In the genomic region with DNA sequence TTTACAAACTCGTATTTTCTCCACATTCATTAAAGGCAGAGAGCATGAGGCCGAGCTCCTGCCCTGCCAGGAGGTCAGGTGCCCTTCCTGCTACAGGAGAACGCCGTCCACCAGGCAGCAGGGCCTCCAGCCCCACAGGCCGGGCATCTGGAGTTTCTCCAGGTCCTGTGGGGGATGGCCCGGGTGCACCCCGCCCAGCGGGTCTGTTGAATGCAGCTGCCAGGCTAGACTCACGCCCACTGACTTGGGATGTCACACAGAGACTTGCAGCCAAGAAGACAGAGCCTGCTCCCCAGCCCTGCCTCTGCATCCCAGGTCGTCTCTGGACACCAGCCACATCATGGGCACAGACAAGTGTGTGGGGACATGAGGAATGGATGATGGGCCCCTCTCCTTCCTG, we compare ENCODE assay signal across 22 cellular contexts.
DNase-seq lines count a peak whose midpoint lies in the region; ATAC-seq, FAIRE-seq and TF ChIP-seq lines count a peak whose summit lies in the region.
"Had no signal": no experiment of that assay in that cellular context is flagged by ENCODE, and none has a peak within 500 bp of the region (broad histone marks: within the 10 kb centered on the region; RNA-seq: fewer than 3 reads in every experiment).

No MANE protein-coding gene starts in this region.

- no peaks in the 10 kb centered on the region for H3K79me2 ChIP-seq in HepG2 (ENCODE audit: insufficient read depth, low read length)

- H3K4me3 ChIP-seq in HepG2 (replicated peaks in 1 of 3; ENCODE audit: insufficient read depth in 1 of 3, low read depth in 2 of 3, low read length in 3 of 3) (no peak overlapping the region), skeletal muscle satellite cell (ENCODE audit: low read length) (no peak overlapping the region)
- H3K4me3 ChIP-seq: MG63 had no signal

- H3K9me3 ChIP-seq in HepG2 (ENCODE audit: low read length) (no peaks in the 10 kb centered on the region), skeletal muscle satellite cell (replicated peaks; ENCODE audit: low read length) (no peaks in the 10 kb centered on the region)
- H3K9me3 ChIP-seq: Caco-2, MG63 had no signal

- H3K36me3 ChIP-seq in HepG2 (replicated peaks in 1 of 2; ENCODE audit: control insufficient read depth in 1 of 2, insufficient read depth in 2 of 2, low read length in 2 of 2) (no peaks in the 10 kb centered on the region), skeletal muscle satellite cell (ENCODE audit: insufficient read depth, low read length) (no peaks in the 10 kb centered on the region)
- H3K36me3 ChIP-seq: MG63 had no signal

- BruUV-seq in HepG2 (replicated peaks; lab: Mats Ljungman, UMichigan), result no TSS peak

- H3K4me1 Mint-ChIP-seq in stimulated activated naive CD8-positive, alpha-beta T cell treated with anti-CD3 and anti-CD28 coated beads, Interleukin-15, amount 100 ng/mL, for 72 hours, result no peaks in the 10 kb centered on the region
- H3K4me1 Mint-ChIP-seq: CD4-positive, alpha-beta memory T cell; T-cell had no signal

- ATAC-seq in left cardiac atrium (no peak), left ventricle myocardium superior (no peak), HepG2 (no peak)
- ATAC-seq in stimulated activated naive CD8-positive, alpha-beta T cell treated with anti-CD3 and anti-CD28 coated beads, Interleukin-15, amount 100 ng/mL, for 72 hours, result no peak
- ATAC-seq: Panc1 had no signal

- CTCF ChIA-PET in HepG2 (lab: Yijun Ruan, JAX; ENCODE audit: low intra/inter-chr PET ratio, low total read pairs), result no interaction called here

- intact Hi-C loops in left cardiac atrium (cut with DNase I) (loop anchor here in 1 of 2 donors (10.0 kb wide), 1 partner anchor 46 kb away; no protein-coding TSS in a partner anchor), left ventricle myocardium superior (cut with micrococcal nuclease) (no loop called here), HepG2 (cut with micrococcal nuclease; ENCODE audit: unreplicated experiment) (no loop called here)

- H3K4me1 ChIP-seq in HepG2 (ENCODE audit: insufficient read depth, low read length), result no peaks in the 10 kb centered on the region
- H3K4me1 ChIP-seq in skeletal muscle satellite cell (ENCODE audit: control insufficient read depth, insufficient read depth, low read length), result peaks cover 23% of the 10 kb centered on the region
- H3K4me1 ChIP-seq: Caco-2 had no signal

- peaks cover 5% of the 10 kb centered on the region; the same call in 1 of the 2 replicates for H4K20me1 ChIP-seq in HepG2 (ENCODE audit: insufficient read depth, low read length)

- no peak for FAIRE-seq in HepG2 (lab: Jason Lieb, UNC)
- FAIRE-seq: GM19239, H54 had no signal

- no peak overlapping the region for H3K27ac ChIP-seq in HepG2 (ENCODE audit: extremely low read length, insufficient read depth, low read length)

- no peak overlapping the region for H3K4me3 Mint-ChIP-seq in stimulated activated naive CD8-positive, alpha-beta T cell treated with anti-CD3 and anti-CD28 coated beads, Interleukin-15, amount 100 ng/mL, for 72 hours
- H3K4me3 Mint-ChIP-seq: CD4-positive, alpha-beta memory T cell; T-cell had no signal

- TF ChIP-seq POLR2A in HepG2 (IDR thresholded peaks at IDR 0.05; ENCODE audit: insufficient read depth in 1 of 2, low read depth in 2 of 2, low read length in 2 of 2), result no peak

- H3K27me3 ChIP-seq in HepG2 (ENCODE audit: control insufficient read depth in 1 of 2, insufficient read depth in 2 of 2, low read length in 2 of 2) (peaks cover 42 to 75% of the 10 kb centered on the region in 2 experiments; a peak in 4 of 5 replicates), skeletal muscle satellite cell (ENCODE audit: control insufficient read depth, insufficient read depth, low read length) (no peaks in the 10 kb centered on the region)

- DNase-seq in left cardiac atrium, result peak; percentile 10
- DNase-seq in left ventricle myocardium superior, result no peak
- DNase-seq in RPMI8226, result peak; percentile 59
- no peak for DNase-seq in HepG2 (ENCODE audit: low spot score)
- DNase-seq in stimulated activated naive CD8-positive, alpha-beta T cell treated with anti-CD3 and anti-CD28 coated beads, Interleukin-15, amount 100 ng/mL, for 72 hours, result no peak
- DNase-seq in central memory CD4-positive, alpha-beta T cell, result no peak
- no peak for DNase-seq in cerebellar nuclear complex (lab: John Stamatoyannopoulos, UW)
- DNase-seq: Caco-2; CD4-positive, alpha-beta memory T cell; GDM1; MG63; NCI-H1092; NCI-H1436; NCI-H1930; NCI-H226; NCI-H510A treated with DMSO at 0.1 percent for 48 hours; NCI-H774; T-cell had no signal

- H3K9ac ChIP-seq in HepG2 (ENCODE audit: insufficient read depth, low read depth, low read length), result no peak overlapping the region
- no peak overlapping the region for H3K9ac ChIP-seq in skeletal muscle satellite cell (ENCODE audit: low read depth, low read length)

- TF ChIP-seq EP300 in HepG2 (IDR thresholded peaks at IDR 0.05; ENCODE audit: low read depth in 2 of 2, low read length in 2 of 2) (no peak), HepG2 (CRISPR knock-in tag; IDR thresholded peaks at IDR 0.05; ENCODE audit: borderline replicate concordance) (no peak)

- in situ Hi-C loops in HepG2 (cut with HindIII; ENCODE audit: extremely low pct_ligation_motif_present, low pct_unique_long_range_greater_than_20kb), result no loop called here

- no peaks in the 10 kb centered on the region for H3K27me3 Mint-ChIP-seq in stimulated activated naive CD8-positive, alpha-beta T cell treated with anti-CD3 and anti-CD28 coated beads, Interleukin-15, amount 100 ng/mL, for 72 hours
- H3K27me3 Mint-ChIP-seq: T-cell had no signal

- H3K27ac Mint-ChIP-seq in stimulated activated naive CD8-positive, alpha-beta T cell treated with anti-CD3 and anti-CD28 coated beads, Interleukin-15, amount 100 ng/mL, for 72 hours, result no peak overlapping the region
- H3K27ac Mint-ChIP-seq: CD4-positive, alpha-beta memory T cell; T-cell had no signal

- no peak for TF ChIP-seq RAD21 in HepG2 (CRISPR knock-in tag; IDR thresholded peaks at IDR 0.05)

- H3K9me3 Mint-ChIP-seq in stimulated activated naive CD8-positive, alpha-beta T cell treated with anti-CD3 and anti-CD28 coated beads, Interleukin-15, amount 100 ng/mL, for 72 hours, result peaks cover 0 to 5% of the 10 kb centered on the region in 2 donors

- 3% methylated on average over 10 of the region's 10 CpGs for WGBS in HepG2 (ENCODE audit: low lambda C conversion rate)

- no peak for TF ChIP-seq CTCF in HepG2 (CRISPR knock-in tag; IDR thresholded peaks at IDR 0.05)

- H2AFZ ChIP-seq in HepG2 (ENCODE audit: low read length), result no peak overlapping the region

- POLR2A ChIA-PET in HepG2 (lab: Yijun Ruan, JAX), result no interaction called here

- H3K4me2 ChIP-seq in HepG2 (ENCODE audit: low read depth, low read length), result no peak overlapping the region
- H3K4me2 ChIP-seq in skeletal muscle satellite cell (ENCODE audit: low read length), result peak overlapping the region; percentile 17

TF ChIP-seq in HepG2, 621 proteins besides CTCF, POLR2A, EP300 and RAD21:
- TF ChIP-seq EZH2 (conservative IDR thresholded peaks at IDR 0.05; ENCODE audit: low read depth, low read length) (peak; percentile 78; the same call in 1 of the 2 replicates), IKZF4 (CRISPR knock-in tag; IDR thresholded peaks at IDR 0.05; ENCODE audit: borderline replicate concordance, low read depth, not compliant biosample characterization) (no peak), PHF20 (CRISPR knock-in tag; IDR thresholded peaks at IDR 0.05) (no peak)
- TF ChIP-seq, protein P1, sequence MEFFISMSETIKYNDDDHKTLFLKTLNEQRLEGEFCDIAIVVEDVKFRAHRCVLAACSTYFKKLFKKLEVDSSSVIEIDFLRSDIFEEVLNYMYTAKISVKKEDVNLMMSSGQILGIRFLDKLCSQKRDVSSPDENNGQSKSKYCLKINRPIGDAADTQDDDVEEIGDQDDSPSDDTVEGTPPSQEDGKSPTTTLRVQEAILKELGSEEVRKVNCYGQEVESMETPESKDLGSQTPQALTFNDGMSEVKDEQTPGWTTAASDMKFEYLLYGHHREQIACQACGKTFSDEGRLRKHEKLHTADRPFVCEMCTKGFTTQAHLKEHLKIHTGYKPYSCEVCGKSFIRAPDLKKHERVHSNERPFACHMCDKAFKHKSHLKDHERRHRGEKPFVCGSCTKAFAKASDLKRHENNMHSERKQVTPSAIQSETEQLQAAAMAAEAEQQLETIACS (CRISPR knock-in tag; IDR thresholded peaks at IDR 0.05), result no peak

Comparison
In these comparisons a context has a peak if more than half of its experiments do, and no peak if none do; other contexts are left out.
1. DNase-seq: peak in left cardiac atrium (single experiment) and RPMI8226 (single experiment); none in left ventricle myocardium superior (single experiment), HepG2 (single experiment), stimulated activated naive CD8-positive, alpha-beta T cell treated with anti-CD3 and anti-CD28 coated beads, Interleukin-15, amount 100 ng/mL, for 72 hours (0 of 2), central memory CD4-positive, alpha-beta T cell (single experiment) and cerebellar nuclear complex (0 of 2).